ENCODE assay signal across 9 cellular contexts in the genomic region with DNA sequence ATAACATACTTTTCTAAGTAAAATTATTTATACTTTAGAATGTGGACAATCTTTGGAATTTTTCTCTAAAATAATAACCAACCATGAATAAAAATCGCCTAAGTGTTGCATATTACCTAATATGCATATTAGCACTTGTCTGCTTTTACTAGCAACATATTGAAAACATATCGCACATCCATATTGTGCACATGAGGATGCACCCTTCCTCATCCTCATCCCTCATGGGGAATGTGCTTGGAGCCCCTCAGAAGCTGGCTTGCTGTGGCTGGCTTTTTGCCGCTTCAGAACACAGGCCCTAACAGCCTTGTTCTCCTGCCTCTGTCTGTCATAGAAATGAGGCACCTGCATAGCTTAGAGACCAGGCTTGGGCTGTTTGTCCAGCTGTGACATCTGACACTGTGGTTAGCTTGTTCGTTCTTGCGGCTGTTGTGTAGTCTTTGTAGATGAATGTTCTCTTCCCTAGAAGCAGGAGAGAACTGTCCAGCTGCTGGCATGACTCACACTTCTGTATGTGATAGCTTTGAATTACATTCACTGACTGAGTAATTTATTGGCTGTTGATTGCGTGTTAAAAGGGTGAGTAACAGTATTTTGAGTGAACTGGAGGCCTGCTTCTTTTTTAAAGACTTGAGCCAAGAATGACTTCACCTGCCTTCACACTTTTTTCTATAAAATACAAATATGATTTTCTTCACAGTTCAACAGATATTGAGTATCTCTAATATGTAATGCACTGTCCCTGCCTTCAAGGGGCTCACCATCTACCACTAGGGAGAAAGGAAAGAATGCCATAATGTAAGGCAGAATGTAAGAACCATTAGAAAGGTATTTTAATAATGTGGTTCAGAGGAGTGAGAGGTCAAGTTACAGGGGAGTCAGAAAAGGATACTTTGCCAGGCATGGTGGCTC.
DNase-seq lines count a peak whose midpoint lies in the region; ATAC-seq, FAIRE-seq and TF ChIP-seq lines count a peak whose summit lies in the region.
"Had no signal": no experiment of that assay in that cellular context is flagged by ENCODE, and none has a peak within 500 bp of the region (broad histone marks: within the 10 kb centered on the region; RNA-seq: fewer than 3 reads in every experiment).

No MANE protein-coding gene starts in this region.

- TF ChIP-seq CTCF in bronchial epithelial cell (IDR thresholded peaks at IDR 0.05; ENCODE audit: insufficient read depth, low read length, severe bottlenecking) = no peak

- ATAC-seq in GM19395 (IDR thresholded peaks at IDR 0.05; ENCODE audit: unreplicated experiment) (peak; percentile 96), HG03196 (IDR thresholded peaks at IDR 0.05; ENCODE audit: unreplicated experiment) (peak; percentile 86)

- no peaks in the 10 kb centered on the region for H3K4me1 ChIP-seq in mesodermal cell (ENCODE audit: control insufficient read depth, insufficient read depth, low read length, poor library complexity, severe bottlenecking)

- H3K27me3 ChIP-seq in bronchial epithelial cell (ENCODE audit: control insufficient read depth, insufficient read depth, low read length) = no peaks in the 10 kb centered on the region

- WGBS in mesodermal cell (ENCODE audit: insufficient coverage in 2 of 2), 2 experiments = 88 to 100% methylated on average over 2 to 6 of the region's 6 CpGs

- H3K4me3 ChIP-seq in bronchial epithelial cell (ENCODE audit: low read depth, low read length) = no peak overlapping the region
- H3K4me3 ChIP-seq in mesodermal cell (ENCODE audit: extremely low read depth, insufficient read depth, low read length, poor library complexity, severe bottlenecking) = no peak overlapping the region

- H3K9me3 ChIP-seq in mesodermal cell (ENCODE audit: control insufficient read depth, low read length) = no peaks in the 10 kb centered on the region

- peak; percentile 86 for FAIRE-seq in bronchial epithelial cell (lab: Jason Lieb, UNC)

- peak overlapping the region; percentile 23 for H3K27ac ChIP-seq in mesodermal cell (ENCODE audit: low read depth, low read length, severe bottlenecking)
- H3K27ac ChIP-seq: VCaP had no signal

- DNase-seq in DMS 273 (lab: John Stamatoyannopoulos, UW; ENCODE audit: unreplicated experiment) (peak; percentile 91), NCI-H510A treated with DMSO at 0.1 percent for 48 hours (lab: John Stamatoyannopoulos, UW) (peak; percentile 90), bronchial epithelial cell (ENCODE audit: low read depth) (peak; percentile 99), activated gamma-delta T cell (lab: John Stamatoyannopoulos, UW) (no peak), D341Med (ENCODE audit: low spot score) (no peak)

- H3K36me3 ChIP-seq in bronchial epithelial cell (ENCODE audit: control insufficient read depth, insufficient read depth, low read length) = no peaks in the 10 kb centered on the region
- peaks cover 8% of the 10 kb centered on the region for H3K36me3 ChIP-seq in mesodermal cell (ENCODE audit: control insufficient read depth, insufficient read depth, low read length)

Comparison
In these comparisons a context has a peak if more than half of its experiments do, and no peak if none do; other contexts are left out.
1. DNase-seq: peak in DMS 273 (single experiment), NCI-H510A treated with DMSO at 0.1 percent for 48 hours (single experiment) and bronchial epithelial cell (single experiment); none in activated gamma-delta T cell (single experiment) and D341Med (single experiment).